ENCODE assay signal across 21 cellular contexts in the genomic region with DNA sequence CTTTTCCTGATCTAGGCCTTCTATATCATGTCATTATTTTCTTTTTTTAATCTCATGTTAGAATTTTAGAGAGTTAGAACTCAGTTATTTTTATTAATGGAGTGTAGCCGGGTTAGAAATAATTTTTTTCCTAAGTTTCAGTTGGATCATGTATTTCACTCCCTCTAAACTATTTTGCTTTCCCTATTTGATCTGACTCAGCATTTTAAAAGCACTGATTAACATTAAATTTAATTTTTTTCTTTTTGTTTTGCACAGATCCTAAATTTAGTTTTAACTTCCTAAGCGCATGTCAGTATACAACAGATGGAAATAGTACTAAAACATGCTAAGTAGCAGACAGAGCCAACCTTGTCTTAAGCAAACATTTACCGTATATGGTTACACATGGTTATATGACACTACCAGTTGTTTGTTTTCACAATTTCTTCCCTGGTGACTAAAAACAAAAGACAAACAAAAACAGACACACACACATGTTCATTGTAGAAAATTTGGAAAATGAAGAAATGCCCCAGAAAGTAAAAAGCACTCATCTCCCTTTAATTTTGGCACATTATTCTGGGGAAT. TPM values are rescaled to one million over a fixed set of nuclear protein-coding genes. Genes with fewer than 3 reads are reported as not detected.
DNase-seq lines count a peak whose midpoint lies in the region; ATAC-seq and TF ChIP-seq lines count a peak whose summit lies in the region.
"Had no signal": no experiment of that assay in that cellular context is flagged by ENCODE, and none has a peak within 500 bp of the region (broad histone marks: within the 10 kb centered on the region; RNA-seq: fewer than 3 reads in every experiment).

No MANE protein-coding gene starts in this region.

- no peaks in the 10 kb centered on the region for H3K27me3 Mint-ChIP-seq in T-helper 17 cell
- H3K27me3 Mint-ChIP-seq: activated CD4-positive, alpha-beta T cell treated with anti-CD3 and anti-CD28 coated beads for 36 hours; activated T-helper 17 cell treated with anti-CD3 and anti-CD28 coated beads, Interleukin-2, amount 50 U/mL, for 72 hours; stimulated activated naive CD8-positive, alpha-beta T cell treated with anti-CD3 and anti-CD28 coated beads, Interleukin-15, amount 100 ng/mL, for 72 hours had no signal

- TF ChIP-seq CTCF in choroid plexus epithelial cell (conservative IDR thresholded peaks at IDR 0.05; ENCODE audit: low read depth, low read length), result no peak

- no peak overlapping the region for H3K27ac Mint-ChIP-seq in T-helper 17 cell
- H3K27ac Mint-ChIP-seq: activated CD4-positive, alpha-beta T cell treated with anti-CD3 and anti-CD28 coated beads for 36 hours; activated T-helper 17 cell treated with anti-CD3 and anti-CD28 coated beads, Interleukin-2, amount 50 U/mL, for 72 hours; stimulated activated naive CD8-positive, alpha-beta T cell treated with anti-CD3 and anti-CD28 coated beads, Interleukin-15, amount 100 ng/mL, for 72 hours had no signal

- no peak overlapping the region for H3K4me3 Mint-ChIP-seq in T-helper 17 cell
- H3K4me3 Mint-ChIP-seq: activated CD4-positive, alpha-beta T cell treated with anti-CD3 and anti-CD28 coated beads for 36 hours; activated T-helper 17 cell treated with anti-CD3 and anti-CD28 coated beads, Interleukin-2, amount 50 U/mL, for 72 hours; neural crest cell; stimulated activated naive CD8-positive, alpha-beta T cell treated with anti-CD3 and anti-CD28 coated beads, Interleukin-15, amount 100 ng/mL, for 72 hours had no signal

- peak; percentile 11 for DNase-seq in NCI-H1694 treated with DMSO at 0.1 percent for 48 hours (lab: John Stamatoyannopoulos, UW)
- no peak for DNase-seq in NCI-H1694 (lab: John Stamatoyannopoulos, UW)
- DNase-seq in NCI-H2029 (lab: John Stamatoyannopoulos, UW), result peak; percentile 69
- peak; percentile 26 for DNase-seq in choroid plexus epithelial cell (ENCODE audit: low read depth)
- DNase-seq in myocyte (ENCODE audit: low read depth), result peak; percentile 24
- no peak for DNase-seq in T-helper 17 cell
- DNase-seq: activated CD4-positive, alpha-beta T cell treated with anti-CD3 and anti-CD28 coated beads for 36 hours; brain microvascular endothelial cell; C1 segment of cervical spinal cord; KBM-7; left lung; midbrain; stimulated activated naive CD8-positive, alpha-beta T cell treated with anti-CD3 and anti-CD28 coated beads, Interleukin-15, amount 100 ng/mL, for 72 hours; trophoblast cell had no signal

- H3K9me3 ChIP-seq in T-helper 17 cell (ENCODE audit: control insufficient read depth, low read length, poor library complexity, severe bottlenecking), result no peaks in the 10 kb centered on the region
- H3K9me3 ChIP-seq: left lung, prostate gland had no signal

- H3K4me1 Mint-ChIP-seq in T-helper 17 cell, result peaks cover 3% of the 10 kb centered on the region
- H3K4me1 Mint-ChIP-seq: activated CD4-positive, alpha-beta T cell treated with anti-CD3 and anti-CD28 coated beads for 36 hours; activated T-helper 17 cell treated with anti-CD3 and anti-CD28 coated beads, Interleukin-2, amount 50 U/mL, for 72 hours; neural crest cell; stimulated activated naive CD8-positive, alpha-beta T cell treated with anti-CD3 and anti-CD28 coated beads, Interleukin-15, amount 100 ng/mL, for 72 hours had no signal

- ATAC-seq in HG02610 (IDR thresholded peaks at IDR 0.05; ENCODE audit: unreplicated experiment) (no peak), T-helper 17 cell (no peak), GM21360 (IDR thresholded peaks at IDR 0.05; ENCODE audit: unreplicated experiment) (no peak)
- ATAC-seq: activated CD4-positive, alpha-beta T cell treated with anti-CD3 and anti-CD28 coated beads for 36 hours; activated T-helper 17 cell treated with anti-CD3 and anti-CD28 coated beads, Interleukin-2, amount 50 U/mL, for 72 hours; left lung; stimulated activated naive CD8-positive, alpha-beta T cell treated with anti-CD3 and anti-CD28 coated beads, Interleukin-15, amount 100 ng/mL, for 72 hours had no signal

- H3K4me3 ChIP-seq in choroid plexus epithelial cell (ENCODE audit: low read depth, low read length), result no peak overlapping the region
- H3K4me3 ChIP-seq: left lung, prostate gland, skin epidermis had no signal

- H3K36me3 Mint-ChIP-seq in T-helper 17 cell (ENCODE audit: low read depth), result peaks cover 24% of the 10 kb centered on the region

RNA-seq across cellular contexts. Expression of a gene that starts 33.6 kb away (rescaled TPM):
- total RNA-seq in myocyte (0.29 and 0.83 TPM in 2 replicates), T-helper 17 cell (10 to 100 TPM; 47.4 to 61.9 TPM)
- 1.4 TPM for polyA plus RNA-seq in myocyte (2012)
- total RNA-seq: dermis microvascular lymphatic vessel endothelial cell had no signal

RNA-seq across cellular contexts. Expression of a gene that starts 36.5 kb away (rescaled TPM):
- 48.6 and 59.2 TPM in 2 replicates for total RNA-seq in myocyte
- polyA plus RNA-seq in myocyte (2012), result 7.3 TPM
- total RNA-seq in T-helper 17 cell, result 10 to 100 TPM; 34.5 to 41.5 TPM
- total RNA-seq: neural crest cell had no signal

RNA-seq across cellular contexts. Expression of a gene that starts 44.1 kb away (rescaled TPM):
- 1.8 and 2.2 TPM in 2 replicates for total RNA-seq in myocyte
- 0.54 TPM for polyA plus RNA-seq in myocyte (2012)
- 100 to 1,000 TPM; 106 TPM for total RNA-seq in T-helper 17 cell
- total RNA-seq: neural crest cell had no signal

Comparison
In these comparisons a context has a peak if more than half of its experiments do, and no peak if none do; other contexts are left out.
1. DNase-seq: peak in NCI-H1694 treated with DMSO at 0.1 percent for 48 hours (single experiment), NCI-H2029 (single experiment), choroid plexus epithelial cell (single experiment) and myocyte (single experiment); none in NCI-H1694 (single experiment) and T-helper 17 cell (0 of 3).
2. RNA of a gene that starts 33.6 kb away (total RNA-seq): 47.4 to 61.9 TPM in T-helper 17 cell; 0.29 to 0.83 TPM in myocyte; every median in the first group is over 10 times any median in the second.
3. RNA of a gene that starts 44.1 kb away (total RNA-seq): 106 TPM in T-helper 17 cell; 1.8 to 2.2 TPM in myocyte; every median in the first group is over 10 times any median in the second.